ENCODE assay signal across 23 cellular contexts in the genomic region with DNA sequence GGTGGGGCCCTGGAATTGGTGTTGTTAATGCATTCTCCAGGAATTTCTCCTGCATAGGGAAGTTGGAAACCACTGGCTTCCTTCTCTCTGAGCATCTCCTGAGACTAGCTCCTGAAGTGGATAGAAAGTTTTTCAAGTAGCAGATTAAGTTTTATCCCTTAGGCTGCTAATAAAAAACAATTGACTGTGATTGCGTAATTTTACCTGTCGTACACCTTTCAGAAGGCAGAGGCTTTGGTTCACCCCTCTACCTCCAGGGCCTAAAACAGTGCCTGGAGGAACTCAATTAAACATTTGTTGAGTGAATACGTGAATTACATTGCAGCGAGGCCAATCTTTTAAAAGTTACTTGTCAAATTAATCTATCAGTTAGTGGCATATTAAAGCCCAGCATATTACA. TPM values are rescaled to one million over a fixed set of nuclear protein-coding genes. Genes with fewer than 3 reads are reported as not detected.
DNase-seq lines count a peak whose midpoint lies in the region; ATAC-seq, FAIRE-seq and TF ChIP-seq lines count a peak whose summit lies in the region.
"Had no signal": no experiment of that assay in that cellular context is flagged by ENCODE, and none has a peak within 500 bp of the region (broad histone marks: within the 10 kb centered on the region; RNA-seq: fewer than 3 reads in every experiment).

No MANE protein-coding gene starts in this region.

- no peak for TF ChIP-seq POLR2A in HepG2 (IDR thresholded peaks at IDR 0.05; ENCODE audit: insufficient read depth in 1 of 2, low read depth in 2 of 2, low read length in 2 of 2)

- H3K36me3 ChIP-seq in cardiac muscle cell (no peaks in the 10 kb centered on the region), RWPE2 (ENCODE audit: low read depth) (no peaks in the 10 kb centered on the region), HepG2 (replicated peaks in 1 of 2; ENCODE audit: control insufficient read depth in 1 of 2, insufficient read depth in 2 of 2, low read length in 2 of 2) (no peaks in the 10 kb centered on the region)
- H3K36me3 ChIP-seq: BLaER1, MG63 had no signal

- no peaks in the 10 kb centered on the region for H3K9me3 ChIP-seq in cardiac muscle cell (ENCODE audit: low read depth)
- H3K9me3 ChIP-seq in RWPE2 (ENCODE audit: severe bottlenecking), result no peaks in the 10 kb centered on the region
- no peaks in the 10 kb centered on the region for H3K9me3 ChIP-seq in HepG2 (ENCODE audit: low read length)
- H3K9me3 ChIP-seq: BLaER1, MG63 had no signal

- POLR2A ChIA-PET in HepG2 (lab: Yijun Ruan, JAX), result no interaction called here

- H2AFZ ChIP-seq in HepG2 (ENCODE audit: low read length), result no peak overlapping the region

- H3K4me2 ChIP-seq in HepG2 (ENCODE audit: low read depth, low read length), result no peak overlapping the region
- H3K4me2 ChIP-seq: BLaER1 had no signal

- WGBS in HepG2 (ENCODE audit: low lambda C conversion rate), result 93% methylated on average over 4 of the region's 4 CpGs

- H3K4me3 Mint-ChIP-seq in natural killer cell treated with Interleukin-12 subunit alpha and Interleukin-12 subunit beta and Interleukin-15 and Interleukin-18, amount 100 ng/mL, for 72 hours, result no peak overlapping the region

- DNase-seq in cardiac muscle cell (ENCODE audit: low read depth in 1 of 2, low spot score in 1 of 2), result no peak
- no peak for DNase-seq in Right ventricle myocardium inferior (ENCODE audit: missing footprints)
- no peak for DNase-seq in RWPE2 (ENCODE audit: low spot score)
- DNase-seq in HepG2 (ENCODE audit: low spot score), result no peak
- DNase-seq in NCI-H774 (lab: John Stamatoyannopoulos, UW), result no peak
- no peak for DNase-seq in A172 (ENCODE audit: low spot score)
- no peak for DNase-seq in natural killer cell treated with Interleukin-12 subunit alpha and Interleukin-12 subunit beta and Interleukin-15 and Interleukin-18, amount 100 ng/mL, for 72 hours (ENCODE audit: low spot score)
- no peak for DNase-seq in activated CD8-positive, alpha-beta memory T cell treated with anti-CD3 and anti-CD28 coated beads for 24 hours
- DNase-seq: CD8-positive, alpha-beta memory T cell; DMS53; EL; MG63; NCI-H1092; NCI-H1436 treated with DMSO at 0.1 percent for 48 hours; NCI-H2029 treated with DMSO at 0.1 percent for 48 hours; NCI-H446 treated with DMSO at 0.1 percent for 48 hours; NCI-H69; NK-92 treated with Interleukin-12 subunit alpha and Interleukin-12 subunit beta, amount 100 ng/mL, for 24 hours had no signal

- FAIRE-seq in HepG2 (lab: Jason Lieb, UNC), result no peak
- FAIRE-seq: A204.1, GM12878, GM19239 had no signal

- 0 out of 2 replicates have a peak, but pooled peaks cover 4% of the 10 kb centered on the region for H4K20me1 ChIP-seq in HepG2 (ENCODE audit: insufficient read depth, low read length)

- TF ChIP-seq RAD21 in HepG2 (CRISPR knock-in tag; IDR thresholded peaks at IDR 0.05), result no peak

- no peak for ATAC-seq in Right ventricle myocardium inferior
- ATAC-seq in RWPE2 (ENCODE audit: low read depth), result no peak
- no peak for ATAC-seq in HepG2
- ATAC-seq in natural killer cell treated with Interleukin-12 subunit alpha and Interleukin-12 subunit beta and Interleukin-15 and Interleukin-18, amount 100 ng/mL, for 72 hours, result no peak
- ATAC-seq: GM12878, HCT116 had no signal

- in situ Hi-C loops in HepG2 (cut with HindIII; ENCODE audit: extremely low pct_ligation_motif_present, low pct_unique_long_range_greater_than_20kb), result no loop called here

- peaks cover 78% of the 10 kb centered on the region for H3K79me2 ChIP-seq in HepG2 (ENCODE audit: insufficient read depth, low read length)

- no peaks in the 10 kb centered on the region for H3K9me3 Mint-ChIP-seq in natural killer cell treated with Interleukin-12 subunit alpha and Interleukin-12 subunit beta and Interleukin-15 and Interleukin-18, amount 100 ng/mL, for 72 hours
- H3K9me3 Mint-ChIP-seq: CD8-positive, alpha-beta memory T cell had no signal

- TF ChIP-seq EP300 in HepG2 (IDR thresholded peaks at IDR 0.05; ENCODE audit: low read depth in 2 of 2, low read length in 2 of 2), result no peak
- no peak for TF ChIP-seq EP300 in HepG2 (CRISPR knock-in tag; IDR thresholded peaks at IDR 0.05; ENCODE audit: borderline replicate concordance)

- H3K4me1 ChIP-seq in cardiac muscle cell (ENCODE audit: low read depth) (peaks cover 15% of the 10 kb centered on the region), RWPE2 (ENCODE audit: insufficient read depth, poor library complexity, severe bottlenecking) (peaks cover 20% of the 10 kb centered on the region), HepG2 (ENCODE audit: insufficient read depth, low read length) (peaks cover 43% of the 10 kb centered on the region)

- TF ChIP-seq CTCF in cardiac muscle cell (IDR thresholded peaks at IDR 0.05; ENCODE audit: low read depth, low read length) (no peak), RWPE2 (IDR thresholded peaks at IDR 0.05; ENCODE audit: poor library complexity, severe bottlenecking) (no peak), HepG2 (CRISPR knock-in tag; IDR thresholded peaks at IDR 0.05) (no peak)

- peaks cover 10 to 16% of the 10 kb centered on the region in 2 donors for H3K4me1 Mint-ChIP-seq in natural killer cell treated with Interleukin-12 subunit alpha and Interleukin-12 subunit beta and Interleukin-15 and Interleukin-18, amount 100 ng/mL, for 72 hours (ENCODE audit: low read depth in 2 of 2)

- H3K27me3 ChIP-seq in cardiac muscle cell (no peaks in the 10 kb centered on the region), RWPE2 (ENCODE audit: insufficient read depth, poor library complexity, severe bottlenecking) (no peaks in the 10 kb centered on the region), HepG2 (ENCODE audit: control insufficient read depth in 1 of 2, insufficient read depth in 2 of 2, low read length in 2 of 2) (no peaks in the 10 kb centered on the region; a peak in 1 of 5 replicates)
- H3K27me3 ChIP-seq: MG63 had no signal

- H3K4me3 ChIP-seq in cardiac muscle cell (no peak overlapping the region), RWPE2 (ENCODE audit: severe bottlenecking) (no peak overlapping the region), HepG2 (replicated peaks in 1 of 3; ENCODE audit: insufficient read depth in 1 of 3, low read depth in 2 of 3, low read length in 3 of 3) (no peak overlapping the region)
- H3K4me3 ChIP-seq: BLaER1, GM12878, MG63 had no signal

- H3K27me3 Mint-ChIP-seq in natural killer cell treated with Interleukin-12 subunit alpha and Interleukin-12 subunit beta and Interleukin-15 and Interleukin-18, amount 100 ng/mL, for 72 hours, result peaks cover 16 to 20% of the 10 kb centered on the region in 2 donors

- H3K27ac ChIP-seq in cardiac muscle cell, result peak overlapping the region; percentile 85
- H3K27ac ChIP-seq in RWPE2 (ENCODE audit: poor library complexity, severe bottlenecking), result peak overlapping the region; percentile 62
- peak overlapping the region; percentile 9 for H3K27ac ChIP-seq in HepG2 (ENCODE audit: extremely low read length, insufficient read depth, low read length)
- H3K27ac ChIP-seq: BLaER1 had no signal

- CTCF ChIA-PET in HepG2 (lab: Yijun Ruan, JAX; ENCODE audit: low intra/inter-chr PET ratio, low total read pairs), result no interaction called here

- H3K27ac Mint-ChIP-seq in natural killer cell treated with Interleukin-12 subunit alpha and Interleukin-12 subunit beta and Interleukin-15 and Interleukin-18, amount 100 ng/mL, for 72 hours, result no peak overlapping the region
- H3K27ac Mint-ChIP-seq: CD8-positive, alpha-beta memory T cell had no signal

- H3K9ac ChIP-seq in HepG2 (ENCODE audit: insufficient read depth, low read depth, low read length), result no peak overlapping the region
- H3K9ac ChIP-seq: BLaER1 had no signal

- intact Hi-C loops in Right ventricle myocardium inferior (cut with DNase I) (no loop called here), HepG2 (cut with micrococcal nuclease; ENCODE audit: unreplicated experiment) (loop anchor here (10.0 kb wide), 1 partner anchor 119 kb away; no protein-coding TSS in a partner anchor)

- no TSS peak for BruUV-seq in HepG2 (replicated peaks; lab: Mats Ljungman, UMichigan)

- no peaks in the 10 kb centered on the region for H3K36me3 Mint-ChIP-seq in natural killer cell treated with Interleukin-12 subunit alpha and Interleukin-12 subunit beta and Interleukin-15 and Interleukin-18, amount 100 ng/mL, for 72 hours

RNA-seq across cellular contexts. Expression of gene ITSN1, which starts 3.4 kb away (rescaled TPM):
- total RNA-seq in cardiac muscle cell (125 and 139 TPM in 2 replicates), Right ventricle myocardium inferior (42.5 TPM), HepG2 (2016; rRNA removed; fragmentation: Illumina TruSeq; extraction: Trizol) (20.9 and 26.1 TPM in 2 replicates)
- polyA plus RNA-seq in cardiac muscle cell (90.9 and 92.4 TPM in 2 replicates), HepG2 (2011; rRNA removed) (32.2 and 33.8 TPM in 2 replicates)
- 7.4 and 8.4 TPM in 2 replicates for total RNA-seq in HepG2 (2016; cell fraction: cytosol; rRNA removed; fragmentation: Illumina TruSeq; extraction: Trizol; ENCODE audit: low read depth)
- total RNA-seq in HepG2 (2016; cell fraction: insoluble cytoplasmic fraction; rRNA removed; fragmentation: Illumina TruSeq; extraction: Trizol), result 19.4 and 27.9 TPM in 2 replicates
- 12.5 and 13.9 TPM in 2 replicates for total RNA-seq in HepG2 (2016; cell fraction: membrane; rRNA removed; fragmentation: Illumina TruSeq; extraction: Trizol)
- 28.9 and 34.6 TPM in 2 replicates for total RNA-seq in HepG2 (2016; cell fraction: nucleus; rRNA removed; fragmentation: Illumina TruSeq; extraction: Trizol)
- 17.7 and 19.5 TPM in 2 replicates for polyA plus RNA-seq in HepG2 (2011; cell fraction: cytosol; rRNA removed)
- polyA plus RNA-seq in HepG2 (2011; cell fraction: nucleus; rRNA removed), result 77.2 and 113 TPM in 2 replicates
- 17.9 and 21.0 TPM in 2 replicates for polyA plus RNA-seq in HepG2 (2012)
- 2.1 and 2.2 TPM in 2 replicates for polyA plus RNA-seq in HepG2 (2016; cell fraction: cytosol; fragmentation: Illumina TruSeq; extraction: Trizol; ENCODE audit: low read depth)
- polyA plus RNA-seq in HepG2 (2016; cell fraction: insoluble cytoplasmic fraction; fragmentation: Illumina TruSeq; extraction: Trizol; ENCODE audit: low read depth), result 19.9 and 26.2 TPM in 2 replicates
- polyA plus RNA-seq in HepG2 (2016; cell fraction: membrane; fragmentation: Illumina TruSeq; extraction: Trizol; ENCODE audit: low read depth), result 5.9 and 7.6 TPM in 2 replicates
- 54.1 and 57.5 TPM in 2 replicates for polyA plus RNA-seq in HepG2 (2016; cell fraction: nucleus; fragmentation: Illumina TruSeq; extraction: Trizol; ENCODE audit: insufficient read depth, low read depth)
- 30.7 and 84.5 TPM in 2 replicates for polyA minus RNA-seq in HepG2 (2011; rRNA and poly(A)+ RNA removed; ENCODE audit: low replicate concordance)
- 12.0 and 17.5 TPM in 2 replicates for polyA minus RNA-seq in HepG2 (2011; cell fraction: cytosol; rRNA and poly(A)+ RNA removed)
- 48.5 and 64.6 TPM in 2 replicates for polyA minus RNA-seq in HepG2 (2011; cell fraction: nucleus; rRNA and poly(A)+ RNA removed)
- 45.0 and 53.0 TPM in 2 replicates for total RNA-seq in A172 (2014; rRNA removed; shearing (Covaris generic))
- total RNA-seq in natural killer cell treated with Interleukin-12 subunit alpha and Interleukin-12 subunit beta and Interleukin-15 and Interleukin-18, amount 100 ng/mL, for 72 hours, result 1 to 10 TPM; 4.0 to 8.1 TPM

RNA-seq across cellular contexts. Expression of gene CRYZL1, which starts 4.2 kb away (rescaled TPM):
- total RNA-seq in cardiac muscle cell (17.0 and 58.3 TPM in 2 replicates), Right ventricle myocardium inferior (23.2 TPM), HepG2 (2016; rRNA removed; fragmentation: Illumina TruSeq; extraction: Trizol) (20.3 and 25.9 TPM in 2 replicates)
- polyA plus RNA-seq in cardiac muscle cell (58.1 and 79.4 TPM in 2 replicates), HepG2 (2011; rRNA removed) (27.7 and 29.9 TPM in 2 replicates)
- total RNA-seq in HepG2 (2016; cell fraction: cytosol; rRNA removed; fragmentation: Illumina TruSeq; extraction: Trizol; ENCODE audit: low read depth), result 5.2 and 7.4 TPM in 2 replicates
- total RNA-seq in HepG2 (2016; cell fraction: insoluble cytoplasmic fraction; rRNA removed; fragmentation: Illumina TruSeq; extraction: Trizol), result 16.8 and 18.9 TPM in 2 replicates
- 8.0 and 10.8 TPM in 2 replicates for total RNA-seq in HepG2 (2016; cell fraction: membrane; rRNA removed; fragmentation: Illumina TruSeq; extraction: Trizol)
- total RNA-seq in HepG2 (2016; cell fraction: nucleus; rRNA removed; fragmentation: Illumina TruSeq; extraction: Trizol), result 21.2 and 22.0 TPM in 2 replicates
- polyA plus RNA-seq in HepG2 (2011; cell fraction: cytosol; rRNA removed), result 7.0 and 10.2 TPM in 2 replicates
- polyA plus RNA-seq in HepG2 (2011; cell fraction: nucleus; rRNA removed), result 39.4 and 46.1 TPM in 2 replicates
- 19.7 and 20.7 TPM in 2 replicates for polyA plus RNA-seq in HepG2 (2012)
- 5.9 and 7.3 TPM in 2 replicates for polyA plus RNA-seq in HepG2 (2016; cell fraction: cytosol; fragmentation: Illumina TruSeq; extraction: Trizol; ENCODE audit: low read depth)
- 21.3 and 22.3 TPM in 2 replicates for polyA plus RNA-seq in HepG2 (2016; cell fraction: insoluble cytoplasmic fraction; fragmentation: Illumina TruSeq; extraction: Trizol; ENCODE audit: low read depth)
- polyA plus RNA-seq in HepG2 (2016; cell fraction: membrane; fragmentation: Illumina TruSeq; extraction: Trizol; ENCODE audit: low read depth), result 5.9 and 6.0 TPM in 2 replicates
- polyA plus RNA-seq in HepG2 (2016; cell fraction: nucleus; fragmentation: Illumina TruSeq; extraction: Trizol; ENCODE audit: insufficient read depth, low read depth), result 28.2 and 41.4 TPM in 2 replicates
- 6.0 and 23.4 TPM in 2 replicates for polyA minus RNA-seq in HepG2 (2011; rRNA and poly(A)+ RNA removed; ENCODE audit: low replicate concordance)
- polyA minus RNA-seq in HepG2 (2011; cell fraction: cytosol; rRNA and poly(A)+ RNA removed), result 5.8 and 7.4 TPM in 2 replicates
- polyA minus RNA-seq in HepG2 (2011; cell fraction: nucleus; rRNA and poly(A)+ RNA removed), result 58.7 and 70.7 TPM in 2 replicates
- 25.0 and 40.6 TPM in 2 replicates for total RNA-seq in A172 (2014; rRNA removed; shearing (Covaris generic))
- 10 to 100 TPM; 28.0 to 31.7 TPM for total RNA-seq in natural killer cell treated with Interleukin-12 subunit alpha and Interleukin-12 subunit beta and Interleukin-15 and Interleukin-18, amount 100 ng/mL, for 72 hours

RNA-seq across cellular contexts. Expression of gene DONSON, which starts 57.2 kb away (rescaled TPM):
- total RNA-seq in cardiac muscle cell, result 25.2 TPM in 2 replicates
- polyA plus RNA-seq in cardiac muscle cell, result 34.9 and 38.5 TPM in 2 replicates
- total RNA-seq in Right ventricle myocardium inferior, result 6.6 TPM
- 60.8 and 63.6 TPM in 2 replicates for total RNA-seq in HepG2 (2016; rRNA removed; fragmentation: Illumina TruSeq; extraction: Trizol)
- 19.3 and 25.7 TPM in 2 replicates for total RNA-seq in HepG2 (2016; cell fraction: cytosol; rRNA removed; fragmentation: Illumina TruSeq; extraction: Trizol; ENCODE audit: low read depth)
- total RNA-seq in HepG2 (2016; cell fraction: insoluble cytoplasmic fraction; rRNA removed; fragmentation: Illumina TruSeq; extraction: Trizol), result 63.7 and 64.8 TPM in 2 replicates
- 39.0 and 44.1 TPM in 2 replicates for total RNA-seq in HepG2 (2016; cell fraction: membrane; rRNA removed; fragmentation: Illumina TruSeq; extraction: Trizol)
- 49.7 and 57.4 TPM in 2 replicates for total RNA-seq in HepG2 (2016; cell fraction: nucleus; rRNA removed; fragmentation: Illumina TruSeq; extraction: Trizol)
- 23.8 and 35.4 TPM in 2 replicates for polyA plus RNA-seq in HepG2 (2011; rRNA removed)
- polyA plus RNA-seq in HepG2 (2011; cell fraction: cytosol; rRNA removed), result 14.5 and 16.8 TPM in 2 replicates
- 32.1 and 34.6 TPM in 2 replicates for polyA plus RNA-seq in HepG2 (2011; cell fraction: nucleus; rRNA removed)
- 27.0 and 35.7 TPM in 2 replicates for polyA plus RNA-seq in HepG2 (2012)
- 14.8 and 16.8 TPM in 2 replicates for polyA plus RNA-seq in HepG2 (2016; cell fraction: cytosol; fragmentation: Illumina TruSeq; extraction: Trizol; ENCODE audit: low read depth)
- polyA plus RNA-seq in HepG2 (2016; cell fraction: insoluble cytoplasmic fraction; fragmentation: Illumina TruSeq; extraction: Trizol; ENCODE audit: low read depth), result 70.4 and 76.8 TPM in 2 replicates
- polyA plus RNA-seq in HepG2 (2016; cell fraction: membrane; fragmentation: Illumina TruSeq; extraction: Trizol; ENCODE audit: low read depth), result 27.4 and 32.3 TPM in 2 replicates
- polyA plus RNA-seq in HepG2 (2016; cell fraction: nucleus; fragmentation: Illumina TruSeq; extraction: Trizol; ENCODE audit: insufficient read depth, low read depth), result 91.6 and 102 TPM in 2 replicates
- 21.0 and 36.0 TPM in 2 replicates for polyA minus RNA-seq in HepG2 (2011; rRNA and poly(A)+ RNA removed; ENCODE audit: low replicate concordance)
- polyA minus RNA-seq in HepG2 (2011; cell fraction: cytosol; rRNA and poly(A)+ RNA removed), result 14.6 and 17.7 TPM in 2 replicates
- 23.7 and 27.5 TPM in 2 replicates for polyA minus RNA-seq in HepG2 (2011; cell fraction: nucleus; rRNA and poly(A)+ RNA removed)
- 104 and 116 TPM in 2 replicates for total RNA-seq in A172 (2014; rRNA removed; shearing (Covaris generic))
- total RNA-seq in natural killer cell treated with Interleukin-12 subunit alpha and Interleukin-12 subunit beta and Interleukin-15 and Interleukin-18, amount 100 ng/mL, for 72 hours, result 10 to 100 TPM; 20.3 to 38.7 TPM

Comparison
In these comparisons a context has a peak if more than half of its experiments do, and no peak if none do; other contexts are left out.
1. H3K27ac ChIP-seq: peak in every context shown above with its lines; median percentile 85 in cardiac muscle cell; 62 in RWPE2; 9 in HepG2.